Comparison of ENCODE assay signal across 8 cellular contexts in the genomic region with DNA sequence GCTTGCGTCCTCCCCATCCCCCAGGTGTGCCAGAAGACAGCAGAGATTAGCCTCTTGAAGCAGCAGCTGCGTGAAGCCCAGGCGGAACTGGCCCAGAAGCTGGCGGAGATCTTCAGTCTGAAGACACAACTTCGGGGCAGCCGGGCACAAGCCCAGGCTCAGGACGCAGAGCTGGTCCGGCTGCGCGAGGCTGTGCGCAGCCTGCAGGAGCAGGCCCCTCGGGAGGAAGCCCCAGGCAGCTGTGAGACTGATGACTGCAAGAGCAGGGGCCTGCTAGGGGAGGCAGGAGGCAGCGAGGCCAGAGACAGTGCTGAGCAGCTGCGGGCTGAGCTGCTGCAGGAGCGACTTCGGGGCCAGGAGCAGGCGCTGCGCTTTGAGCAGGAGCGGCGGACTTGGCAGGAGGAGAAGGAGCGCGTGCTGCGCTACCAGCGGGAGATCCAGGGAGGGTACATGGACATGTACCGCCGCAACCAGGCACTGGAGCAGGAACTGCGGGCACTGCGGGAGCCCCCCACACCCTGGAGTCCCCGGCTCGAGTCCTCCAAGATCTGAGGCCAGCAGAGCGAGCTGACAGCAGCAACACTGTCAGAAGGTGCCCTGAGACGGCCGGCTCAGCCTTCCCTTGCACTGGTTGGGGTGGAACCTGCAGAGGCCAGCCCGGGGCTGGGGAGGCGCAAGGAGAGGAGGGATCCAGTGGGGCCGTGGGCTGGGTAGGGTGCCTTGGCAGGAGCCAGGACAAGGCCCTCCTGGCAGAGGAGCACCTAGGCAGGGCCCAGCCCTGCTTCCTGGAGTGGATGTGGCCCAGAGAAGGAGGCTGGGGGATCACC. TPM values are rescaled to one million over a fixed set of nuclear protein-coding genes. Genes with fewer than 3 reads are reported as not detected.
A peak's percentile ranks its signal among the peaks of the same experiment; 100 is the strongest.
DNase-seq lines count a peak whose midpoint lies in the region; TF ChIP-seq lines count a peak whose summit lies in the region.

No MANE protein-coding gene starts in this region.

- in situ Hi-C loops in G401 (cut with HindIII; ENCODE audit: low sequenced_read_pairs): no loop called here
- in situ Hi-C loops in GM13977 (cut with MboI; ENCODE audit: low pct_unique_long_range_greater_than_20kb, low sequenced_read_pairs, unreplicated experiment): no loop called here

- H3K4me3 ChIP-seq in HUES6 (ENCODE audit: low read depth, low read length): no peak overlapping the region

- no peak overlapping the region for H3K9ac ChIP-seq in HUES6 (ENCODE audit: low read length)

- no peaks in the 10 kb centered on the region for H3K9me3 ChIP-seq in HUES6 (ENCODE audit: control insufficient read depth, insufficient read depth, low read depth, low read length)

- H3K36me3 Mint-ChIP-seq in nephron (ENCODE audit: low read depth): no peaks in the 10 kb centered on the region
- H3K36me3 Mint-ChIP-seq in progenitor cell of endocrine pancreas (ENCODE audit: insufficient read depth): no peaks in the 10 kb centered on the region

- H3K27ac Mint-ChIP-seq in nephron (peak overlapping the region; percentile 82 to 89 (median 88)), progenitor cell of endocrine pancreas (no peak overlapping the region)

- peak overlapping the region; percentile 18; the same call in 1 of the 2 replicates for H3K27ac ChIP-seq in HUES6 (ENCODE audit: low read depth, low read length)
- peak overlapping the region; percentile 84 for H3K27ac ChIP-seq in angular gyrus (ENCODE audit: low read depth, low read length)

- TF ChIP-seq POLR2A in erythroblast (IDR thresholded peaks at IDR 0.05; ENCODE audit: low read length): no peak

- H3K27me3 ChIP-seq in HUES6 (ENCODE audit: control insufficient read depth, insufficient read depth, low read length): no peaks in the 10 kb centered on the region

- DNase-seq in G401 (ENCODE audit: low spot score): peak; percentile 66
- no peak for DNase-seq in progenitor cell of endocrine pancreas (ENCODE audit: low spot score, unreplicated experiment)
- DNase-seq in EL: no peak
- no peak for DNase-seq in GM13977 (ENCODE audit: low spot score)
- no peak for DNase-seq in erythroblast (lab: John Stamatoyannopoulos, UW)

- TF ChIP-seq CTCF in nephron (IDR thresholded peaks at IDR 0.05; ENCODE audit: unreplicated experiment in 3 of 3) (no peak), progenitor cell of endocrine pancreas (IDR thresholded peaks at IDR 0.05; ENCODE audit: unreplicated experiment) (no peak), GM13977 (IDR thresholded peaks at IDR 0.05; ENCODE audit: extremely low read depth, insufficient read depth, missing control alignments) (no peak)

- H3K36me3 ChIP-seq in HUES6 (ENCODE audit: control insufficient read depth, insufficient read depth, low read length): peaks cover 46% of the 10 kb centered on the region

- peak overlapping the region in 2 of 3 experiments; percentile 54 to 61 for H3K4me3 Mint-ChIP-seq in nephron
- no peak overlapping the region for H3K4me3 Mint-ChIP-seq in progenitor cell of endocrine pancreas (ENCODE audit: low read depth)

- H3K9me3 Mint-ChIP-seq in nephron (no peaks in the 10 kb centered on the region), progenitor cell of endocrine pancreas (ENCODE audit: low read depth) (no peaks in the 10 kb centered on the region)

- H3K27me3 Mint-ChIP-seq in nephron (ENCODE audit: low read depth) (peaks cover 5% of the 10 kb centered on the region), progenitor cell of endocrine pancreas (no peaks in the 10 kb centered on the region)

- peaks cover 55% of the 10 kb centered on the region for H3K4me1 ChIP-seq in HUES6 (ENCODE audit: control insufficient read depth, insufficient read depth, low read length)

- peaks cover 53% of the 10 kb centered on the region for H3K4me1 Mint-ChIP-seq in nephron
- H3K4me1 Mint-ChIP-seq in progenitor cell of endocrine pancreas (ENCODE audit: low read depth): no peaks in the 10 kb centered on the region

RNA-seq across cellular contexts. Expression of gene N4BP3, which starts 8.3 kb away (rescaled TPM):
- total RNA-seq in G401 (2014; rRNA removed; shearing (Covaris generic)): 9.3 and 10.4 TPM in 2 replicates
- 1.9 and 2.4 TPM in 2 replicates for total RNA-seq in progenitor cell of endocrine pancreas

RNA-seq across cellular contexts. Expression of gene RMND5B, which starts 9.2 kb away (rescaled TPM):
- 40.5 and 46.0 TPM in 2 replicates for total RNA-seq in G401 (2014; rRNA removed; shearing (Covaris generic))
- 44.9 and 48.5 TPM in 2 replicates for total RNA-seq in progenitor cell of endocrine pancreas

RNA-seq across cellular contexts. Expression of gene NHP2, which starts 32.0 kb away (rescaled TPM):
- total RNA-seq in G401 (2014; rRNA removed; shearing (Covaris generic)): 280 and 288 TPM in 2 replicates
- 114 and 119 TPM in 2 replicates for total RNA-seq in progenitor cell of endocrine pancreas
